ENCODE assay signal across 24 cellular contexts in genomic region chr21:35811115-35811806, GRCh38.
DNase-seq lines count a peak whose midpoint lies in the region; ATAC-seq, FAIRE-seq and TF ChIP-seq lines count a peak whose summit lies in the region.
"Had no signal": no experiment of that assay in that cellular context is flagged by ENCODE, and none has a peak within 500 bp of the region (broad histone marks: within the 10 kb centered on the region; RNA-seq: fewer than 3 reads in every experiment).

No MANE protein-coding gene starts in this region.

- ATAC-seq in activated T-cell treated with anti-CD3 and anti-CD28 coated beads, Interleukin-2, amount 50 U/mL, for 4 hours = no peak
- ATAC-seq in GM21423 (IDR thresholded peaks at IDR 0.05; ENCODE audit: unreplicated experiment) = no peak

- H3K4me1 ChIP-seq in colonic mucosa (no peaks in the 10 kb centered on the region), iPS DF 6.9 (ENCODE audit: control insufficient read depth, insufficient read depth, low read length) (no peaks in the 10 kb centered on the region), small intestine (ENCODE audit: control insufficient read depth in 2 of 2, insufficient read depth in 1 of 2, low read depth in 1 of 2, low read length in 1 of 2) (no peaks in the 10 kb centered on the region)

- H3K9me3 ChIP-seq in colonic mucosa = no peaks in the 10 kb centered on the region
- no peaks in the 10 kb centered on the region for H3K9me3 ChIP-seq in iPS DF 6.9 (ENCODE audit: control insufficient read depth, insufficient read depth, low read length)
- H3K9me3 ChIP-seq in small intestine (ENCODE audit: control insufficient read depth, low read depth) = no peaks in the 10 kb centered on the region

- peaks cover 12% of the 10 kb centered on the region for H3K27me3 Mint-ChIP-seq in activated T-cell treated with anti-CD3 and anti-CD28 coated beads, Interleukin-2, amount 50 U/mL, for 4 hours (ENCODE audit: low read depth)

- no peak for TF ChIP-seq CTCF in colonic mucosa (IDR thresholded peaks at IDR 0.05)

- FAIRE-seq in small intestine (lab: Jason Lieb, UNC) = no peak
- FAIRE-seq: A204.1, GM18507, RCC 7860 had no signal

- no peaks in the 10 kb centered on the region for H3K9me3 Mint-ChIP-seq in activated T-cell treated with anti-CD3 and anti-CD28 coated beads, Interleukin-2, amount 50 U/mL, for 4 hours
- H3K9me3 Mint-ChIP-seq: CD8-positive, alpha-beta memory T cell had no signal

- H3K27me3 ChIP-seq in H7 (ENCODE audit: control insufficient read depth, insufficient read depth, low read length) (no peaks in the 10 kb centered on the region), colonic mucosa (no peaks in the 10 kb centered on the region), iPS DF 6.9 (ENCODE audit: control insufficient read depth, insufficient read depth, low read length) (no peaks in the 10 kb centered on the region), small intestine (ENCODE audit: control insufficient read depth in 2 of 2, insufficient read depth in 2 of 2, low read length in 2 of 2) (no peaks in the 10 kb centered on the region)

- intact Hi-C loops in colonic mucosa (cut with DNase I) = no loop called here

- no peaks in the 10 kb centered on the region for H3K36me3 ChIP-seq in H7 (replicated peaks; ENCODE audit: control insufficient read depth, insufficient read depth, low read length)
- H3K36me3 ChIP-seq in colonic mucosa = no peaks in the 10 kb centered on the region
- H3K36me3 ChIP-seq in iPS DF 6.9 (ENCODE audit: control insufficient read depth, insufficient read depth, low read length) = no peaks in the 10 kb centered on the region
- no peaks in the 10 kb centered on the region for H3K36me3 ChIP-seq in small intestine (ENCODE audit: control insufficient read depth in 2 of 2, insufficient read depth in 2 of 2, low read length in 2 of 2)

- H3K4me3 ChIP-seq in H7 (ENCODE audit: insufficient read depth, low read depth, low read length) (no peak overlapping the region), colonic mucosa (no peak overlapping the region), iPS DF 6.9 (ENCODE audit: low read length) (no peak overlapping the region), small intestine (ENCODE audit: low read depth in 1 of 2, low read length in 2 of 2) (no peak overlapping the region)

- no peak overlapping the region for H3K4me3 Mint-ChIP-seq in activated T-cell treated with anti-CD3 and anti-CD28 coated beads, Interleukin-2, amount 50 U/mL, for 4 hours

- H3K36me3 Mint-ChIP-seq in activated T-cell treated with anti-CD3 and anti-CD28 coated beads, Interleukin-2, amount 50 U/mL, for 4 hours (ENCODE audit: insufficient read depth) = no peaks in the 10 kb centered on the region
- H3K36me3 Mint-ChIP-seq: CD8-positive, alpha-beta memory T cell had no signal

- H3K4me1 Mint-ChIP-seq in activated T-cell treated with anti-CD3 and anti-CD28 coated beads, Interleukin-2, amount 50 U/mL, for 4 hours (ENCODE audit: low read depth) = no peaks in the 10 kb centered on the region
- H3K4me1 Mint-ChIP-seq: CD8-positive, alpha-beta memory T cell had no signal

- no CpG with 5 or more reads among the region's 11 CpGs for WGBS in iPS DF 6.9 (ENCODE audit: insufficient coverage, insufficient read length)
- WGBS in small intestine, 3 donors = 20 to 63% (median 37%) methylated on average over 11 of the region's 11 CpGs

- H3K27ac ChIP-seq in colonic mucosa (no peak overlapping the region), iPS DF 6.9 (ENCODE audit: low read length) (no peak overlapping the region), small intestine (ENCODE audit: low read depth in 1 of 2, low read length in 1 of 2) (no peak overlapping the region)
- H3K27ac ChIP-seq: C4-2B had no signal

- DNase-seq in H7 = peak; percentile 20
- peak; percentile 45 for DNase-seq in colonic mucosa
- peak; percentile 9 for DNase-seq in iPS DF 6.9 (ENCODE audit: low read depth, low spot score)
- DNase-seq in small intestine = peak; percentile 75
- DNase-seq in effector CD8-positive, alpha-beta T cell (lab: John Stamatoyannopoulos, UW) = no peak
- no peak for DNase-seq in RKO (ENCODE audit: low spot score)
- no peak for DNase-seq in activated T-cell treated with anti-CD3 and anti-CD28 coated beads, Interleukin-2, amount 50 U/mL, for 4 hours
- DNase-seq: CD8-positive, alpha-beta memory T cell; GDM1; GOT3; KG1; NCI-H1092 treated with DMSO at 0.1 percent for 48 hours; NCI-H1436 treated with DMSO at 0.1 percent for 48 hours; NCI-H1930; NCI-H2227 treated with DMSO at 0.1 percent for 48 hours; NCI-H524; NCI-H774; NK-92 treated with Interleukin-12 subunit alpha and Interleukin-12 subunit beta, amount 100 ng/mL, for 24 hours; SHP77 had no signal

- H3K9ac ChIP-seq in colonic mucosa (ENCODE audit: low read depth in 2 of 2, low read length in 2 of 2) = no peak overlapping the region

Comparison
In these comparisons a context has a peak if more than half of its experiments do, and no peak if none do; other contexts are left out.
1. DNase-seq: peak in H7 (single experiment), colonic mucosa (single experiment), iPS DF 6.9 (single experiment) and small intestine (single experiment); none in effector CD8-positive, alpha-beta T cell (single experiment), RKO (single experiment) and activated T-cell treated with anti-CD3 and anti-CD28 coated beads, Interleukin-2, amount 50 U/mL, for 4 hours (single experiment).